ENCODE assay signal across 8 cellular contexts in the genomic region with DNA sequence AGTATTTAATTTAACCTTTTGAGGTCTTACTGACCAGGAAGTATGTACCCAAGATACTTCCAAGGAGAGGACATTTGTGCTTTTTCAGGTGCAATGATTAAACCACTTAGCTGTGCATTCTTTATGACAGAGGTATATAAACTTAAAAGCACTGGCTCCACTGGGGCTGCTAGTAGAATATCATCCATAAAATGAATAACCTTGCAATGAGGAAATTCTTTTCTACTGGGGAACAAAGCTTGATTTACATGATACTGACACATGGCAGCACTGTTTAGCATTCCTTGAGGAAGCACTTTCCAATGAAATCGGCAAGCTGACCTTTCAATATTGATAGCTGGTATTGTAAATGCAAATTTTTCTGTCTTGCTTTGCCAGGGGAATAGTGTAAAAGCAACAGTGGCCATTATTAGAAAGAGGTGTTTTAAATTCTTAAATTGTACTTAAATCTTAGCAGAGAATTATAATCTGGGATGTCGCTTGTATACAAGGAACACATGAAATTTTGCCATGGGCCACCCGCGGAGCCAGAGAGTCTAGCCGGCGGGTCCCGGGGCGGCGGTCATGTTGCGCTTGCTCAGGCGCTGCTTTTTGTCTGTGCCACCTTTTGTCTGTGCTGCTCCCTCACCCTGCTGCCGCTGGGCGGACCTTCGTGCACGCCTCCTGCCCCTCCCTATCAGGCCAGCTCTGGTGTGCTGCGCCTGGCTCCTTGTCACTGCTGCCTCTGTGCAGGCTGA. TPM values are rescaled to one million over a fixed set of nuclear protein-coding genes. Genes with fewer than 3 reads are reported as not detected.
DNase-seq lines count a peak whose midpoint lies in the region; ATAC-seq and TF ChIP-seq lines count a peak whose summit lies in the region.

No MANE protein-coding gene starts in this region.

- H3K27ac Mint-ChIP-seq in T-cell = no peak overlapping the region

- H3K4me3 ChIP-seq in GM12865 (ENCODE audit: low read depth, low read length) (peak overlapping the region; percentile 29), adrenal gland (peak overlapping the region in 1 of 4 donors; percentile 26), left ventricle myocardium inferior (peak overlapping the region; percentile 50)

- no peaks in the 10 kb centered on the region for H3K36me3 ChIP-seq in adrenal gland (replicated peaks in 1 of 2)
- no peaks in the 10 kb centered on the region for H3K36me3 ChIP-seq in left ventricle myocardium inferior

- no peaks in the 10 kb centered on the region for H3K9me3 Mint-ChIP-seq in T-cell

- TF ChIP-seq POLR2A in adrenal gland (IDR thresholded peaks at IDR 0.05) = peak in 1 of 2 donors; percentile 53

- POLR2A ChIA-PET in T-cell (lab: Charles Lee) = no interaction called here

- H3K9me3 ChIP-seq in adrenal gland (replicated peaks in 1 of 3) (no peaks in the 10 kb centered on the region), left ventricle myocardium inferior (replicated peaks) (no peaks in the 10 kb centered on the region)

- intact Hi-C loops in adrenal gland (cut with DNase I) = no loop called here
- intact Hi-C loops in left ventricle myocardium inferior (cut with micrococcal nuclease) = no loop called here

- H3K27ac ChIP-seq in adrenal gland (no peak overlapping the region), left ventricle myocardium inferior (replicated peaks) (no peak overlapping the region)

- H3K4me3 Mint-ChIP-seq in T-cell = peak overlapping the region; percentile 57 to 62 (median 61)

- H3K27me3 Mint-ChIP-seq in T-cell = no peaks in the 10 kb centered on the region

- TF ChIP-seq CTCF in GM12865 (IDR thresholded peaks at IDR 0.05; ENCODE audit: insufficient read depth, low read depth, low read length, missing control alignments) = peak; percentile 21
- TF ChIP-seq CTCF in adrenal gland (IDR thresholded peaks at IDR 0.05) = peak; percentile 11 to 49 (median 36)
- TF ChIP-seq CTCF in left ventricle myocardium inferior (IDR thresholded peaks at IDR 0.05; ENCODE audit: borderline replicate concordance) = peak; percentile 42

- peaks cover 10 to 12% (median 11%) of the 10 kb centered on the region in 3 donors for H3K4me1 Mint-ChIP-seq in T-cell

- CTCF ChIA-PET in T-cell (lab: Charles Lee) = interaction anchor here (0.5 to 2.6 kb wide), 7 partner anchors 9 to 281 kb away, joined by 3 to 10 read pairs (median 5); a partner anchor contains a TSS

- WGBS in adrenal gland, 4 donors = 2 to 14% (median 6%) methylated on average over 11 to 16 of the region's 16 CpGs

- H3K27me3 ChIP-seq in adrenal gland (no peaks in the 10 kb centered on the region), left ventricle myocardium inferior (ENCODE audit: low read depth) (no peaks in the 10 kb centered on the region)

- ATAC-seq in HG02642 (IDR thresholded peaks at IDR 0.05; ENCODE audit: poor library complexity, unreplicated experiment) (peak; percentile 100), T-cell (replicated peaks in 1 of 4) (peak; percentile 99 to 100 (median 100))

- H3K4me1 ChIP-seq in adrenal gland (replicated peaks in 1 of 2) (peaks cover 6 to 13% of the 10 kb centered on the region in 2 donors), left ventricle myocardium inferior (peaks cover 13% of the 10 kb centered on the region)

- peaks cover 3% of the 10 kb centered on the region for H3K36me3 Mint-ChIP-seq in T-cell

- DNase-seq in GM12865 (ENCODE audit: low read depth) = peak; percentile 85
- DNase-seq in NCI-H1105 (lab: John Stamatoyannopoulos, UW) = peak; percentile 89
- peak; percentile 36 to 78 (median 62) for DNase-seq in T-cell
- peak; percentile 77 to 91 (median 89) for DNase-seq in adrenal gland
- peak; percentile 81 for DNase-seq in left ventricle myocardium inferior
- peak; percentile 85 for DNase-seq in retina
- DNase-seq in SW 1271 (lab: John Stamatoyannopoulos, UW) = no peak

RNA-seq across cellular contexts. Expression of a gene that starts 20.9 kb away (rescaled TPM):
- total RNA-seq in T-cell (10 to 100 TPM; 16.3 to 21.7 (median 18.2) TPM), adrenal gland (10 to 100 TPM; 32.2 to 50.2 (median 37.6) TPM), left ventricle myocardium inferior (11.9 TPM)
- 10 to 100 TPM in 1 of 3 donors, 1 to 10 TPM in 2; 6.0 to 43.5 (median 6.5) TPM for polyA plus RNA-seq in adrenal gland

RNA-seq across cellular contexts. Expression of a gene that starts 37.0 kb away (rescaled TPM):
- total RNA-seq in T-cell = 10 to 100 TPM; 28.8 to 39.2 (median 35.3) TPM
- total RNA-seq in adrenal gland = 10 to 100 TPM in 7 of 8 donors, 1 to 10 TPM in 1; 5.4 to 30.1 (median 23.3) TPM
- 10 to 100 TPM in 2 of 3 donors, 1 to 10 TPM in 1; 9.3 to 23.9 (median 11.3) TPM for polyA plus RNA-seq in adrenal gland
- total RNA-seq in left ventricle myocardium inferior = 18.3 TPM

Comparison
In these comparisons a context has a peak if more than half of its experiments do, and no peak if none do; other contexts are left out.
1. DNase-seq: peak in GM12865 (single experiment), NCI-H1105 (single experiment), T-cell (34 of 34), adrenal gland (7 of 7), left ventricle myocardium inferior (single experiment) and retina (single experiment); none in SW 1271 (0 of 2).
2. Peak in every context shown above with its lines, with median percentiles within 50 percentile points of each other: CTCF ChIP-seq.